In genomic region chr15:71044006-71044405, GRCh38 we compare ENCODE assay signal across 24 cellular contexts.
DNase-seq lines count a peak whose midpoint lies in the region; ATAC-seq and TF ChIP-seq lines count a peak whose summit lies in the region.
"Had no signal": no experiment of that assay in that cellular context is flagged by ENCODE, and none has a peak within 500 bp of the region (broad histone marks: within the 10 kb centered on the region; RNA-seq: fewer than 3 reads in every experiment).

No MANE protein-coding gene starts in this region.

- H3K4me3 ChIP-seq in epithelial cell of esophagus (ENCODE audit: low read length) = no peak overlapping the region
- H3K4me3 ChIP-seq: cardiac muscle cell, mucosa of descending colon, right atrium auricular region, SJSA1, transverse colon had no signal

- TF ChIP-seq CTCF in epithelial cell of esophagus (IDR thresholded peaks at IDR 0.05; ENCODE audit: insufficient read depth, low read depth, low read length, missing control alignments) (no peak), omental fat pad (IDR thresholded peaks at IDR 0.05) (no peak), GM10266 (IDR thresholded peaks at IDR 0.05; ENCODE audit: control insufficient read depth, insufficient read depth, low read depth, missing control alignments) (no peak)

- peak; percentile 65 for ATAC-seq in omental fat pad (ENCODE audit: low FRiP score)
- ATAC-seq: activated CD4-positive, CD25-positive, alpha-beta regulatory T cell treated with anti-CD3 and anti-CD28 coated beads, Interleukin-2, amount 50 U/mL, for 24 hours; activated T-cell treated with anti-CD3 and anti-CD28 coated beads, Interleukin-2, amount 50 U/mL, for 72 hours; mucosa of descending colon had no signal

- DNase-seq in EL (peak; percentile 66), RKO (ENCODE audit: low spot score) (peak; percentile 23), epithelial cell of esophagus (ENCODE audit: low read depth) (peak; percentile 79), omental fat pad (ENCODE audit: low spot score) (no peak), NCI-H82 treated with DMSO at 0.1 percent for 48 hours (lab: John Stamatoyannopoulos, UW; ENCODE audit: unreplicated experiment) (no peak), GM10266 (ENCODE audit: extremely low spot score) (no peak), NOMO-1 (lab: John Stamatoyannopoulos, UW; ENCODE audit: unreplicated experiment in 2 of 2) (no peak), iPS-NIHi7 (ENCODE audit: extremely low spot score) (no peak)
- DNase-seq: activated T-cell treated with anti-CD3 and anti-CD28 coated beads, Interleukin-2, amount 50 U/mL, for 72 hours; CD4-positive, alpha-beta T cell; DMS79; effector CD8-positive, alpha-beta T cell; foreskin melanocyte; H7; mucosa of descending colon; NCI-H2029; NCI-H524; OCI-M1; stimulated activated naive CD4-positive, alpha-beta T cell; transverse colon had no signal

Comparison
In these comparisons a context has a peak if more than half of its experiments do, and no peak if none do; other contexts are left out.
1. DNase-seq: peak in EL (single experiment), RKO (single experiment) and epithelial cell of esophagus (single experiment); none in omental fat pad (single experiment), NCI-H82 treated with DMSO at 0.1 percent for 48 hours (single experiment), GM10266 (single experiment), NOMO-1 (0 of 2) and iPS-NIHi7 (single experiment).